Comparison of ENCODE assay signal across 17 cellular contexts in genomic region chr1:239321877-239322276, GRCh38.
DNase-seq lines count a peak whose midpoint lies in the region; ATAC-seq and TF ChIP-seq lines count a peak whose summit lies in the region.
"Had no signal": no experiment of that assay in that cellular context is flagged by ENCODE, and none has a peak within 500 bp of the region (broad histone marks: within the 10 kb centered on the region; RNA-seq: fewer than 3 reads in every experiment).

No MANE protein-coding gene starts in this region.

- peaks cover 3% of the 10 kb centered on the region for H3K27me3 Mint-ChIP-seq in osteocyte (ENCODE audit: unreplicated experiment)
- H3K27me3 Mint-ChIP-seq: CD4-positive, CD25-positive, alpha-beta regulatory T cell had no signal

- H3K4me3 ChIP-seq in body of pancreas: no peak overlapping the region

- WGBS in body of pancreas, 2 donors: 20 to 31% methylated on average over 1 of the region's 1 CpG

- DNase-seq in NCI-H748 treated with DMSO at 0.1 percent for 48 hours (lab: John Stamatoyannopoulos, UW) (peak; percentile 60), NCI-H748 (lab: John Stamatoyannopoulos, UW; ENCODE audit: unreplicated experiment) (no peak), NCI-H1436 (lab: John Stamatoyannopoulos, UW) (peak; percentile 60), body of pancreas (peak in 1 of 4 donors; percentile 14), osteocyte (ENCODE audit: extremely low spot score, unreplicated experiment) (no peak), NCI-H146 treated with DMSO at 0.1 percent for 48 hours (lab: John Stamatoyannopoulos, UW; ENCODE audit: unreplicated experiment) (no peak)
- DNase-seq: ACHN; BE2C; C1 segment of cervical spinal cord; Caco-2; CD4-positive, CD25-positive, alpha-beta regulatory T cell; CD8-positive, alpha-beta memory T cell; GOT3; H7; HFFc6 had no signal

- peak; percentile 33 for ATAC-seq in body of pancreas
- ATAC-seq: HCT116 had no signal

- no peaks in the 10 kb centered on the region for H3K27me3 ChIP-seq in body of pancreas
- H3K27me3 ChIP-seq: BE2C had no signal

- H3K4me1 Mint-ChIP-seq in osteocyte (ENCODE audit: unreplicated experiment): no peaks in the 10 kb centered on the region
- H3K4me1 Mint-ChIP-seq: CD4-positive, CD25-positive, alpha-beta regulatory T cell; CD8-positive, alpha-beta memory T cell had no signal

- H3K4me3 Mint-ChIP-seq in osteocyte (ENCODE audit: unreplicated experiment): no peak overlapping the region
- H3K4me3 Mint-ChIP-seq: CD4-positive, CD25-positive, alpha-beta regulatory T cell; CD8-positive, alpha-beta memory T cell; HFFc6 had no signal

- TF ChIP-seq POLR2A in body of pancreas (IDR thresholded peaks at IDR 0.05): no peak

- no peak overlapping the region for H3K27ac Mint-ChIP-seq in osteocyte (ENCODE audit: unreplicated experiment)
- H3K27ac Mint-ChIP-seq: CD4-positive, CD25-positive, alpha-beta regulatory T cell; CD8-positive, alpha-beta memory T cell; HFFc6 had no signal

- intact Hi-C loops in body of pancreas (cut with DNase I): no loop called here

- H3K27ac ChIP-seq in body of pancreas: no peak overlapping the region
- H3K27ac ChIP-seq: HL-60 had no signal

- H3K9me3 Mint-ChIP-seq in osteocyte (ENCODE audit: unreplicated experiment): no peaks in the 10 kb centered on the region

- no peak for TF ChIP-seq CTCF in body of pancreas (IDR thresholded peaks at IDR 0.05)
- TF ChIP-seq CTCF in osteocyte (IDR thresholded peaks at IDR 0.05): no peak

- H3K36me3 Mint-ChIP-seq in osteocyte (ENCODE audit: unreplicated experiment): no peaks in the 10 kb centered on the region
- H3K36me3 Mint-ChIP-seq: CD4-positive, CD25-positive, alpha-beta regulatory T cell; CD8-positive, alpha-beta memory T cell had no signal

- no peaks in the 10 kb centered on the region for H3K36me3 ChIP-seq in body of pancreas (replicated peaks in 1 of 2; ENCODE audit: insufficient read depth in 1 of 2, low read depth in 2 of 2)
- H3K36me3 ChIP-seq: BE2C had no signal

- no peaks in the 10 kb centered on the region for H3K9me3 ChIP-seq in body of pancreas
- H3K9me3 ChIP-seq: BE2C, Caco-2 had no signal

- peaks cover 18% of the 10 kb centered on the region for H3K4me1 ChIP-seq in body of pancreas
- H3K4me1 ChIP-seq: BE2C, Caco-2 had no signal

Comparison
In these comparisons a context has a peak if more than half of its experiments do, and no peak if none do; other contexts are left out.
1. DNase-seq: peak in NCI-H748 treated with DMSO at 0.1 percent for 48 hours (single experiment) and NCI-H1436 (single experiment); none in NCI-H748 (single experiment), osteocyte (single experiment) and NCI-H146 treated with DMSO at 0.1 percent for 48 hours (single experiment).